1 cellular context compared by ENCODE assay signal in genomic region chr7:94040254-94040653, GRCh38.
A peak's percentile ranks its signal among the peaks of the same experiment; 100 is the strongest.
TF ChIP-seq lines count a peak whose summit lies in the region.

No MANE protein-coding gene starts in this region.

TF ChIP-seq in K562, 482 proteins besides CTCF, POLR2A, EP300 and RAD21:
- TF ChIP-seq PKNOX1 (IDR thresholded peaks at IDR 0.05), result peak; percentile 89
- TF ChIP-seq FIP1L1 (IDR thresholded peaks at IDR 0.05; ENCODE audit: low read depth, low read length, poor library complexity, severe bottlenecking), result no peak
- TF ChIP-seq MEIS2 (IDR thresholded peaks at IDR 0.05; ENCODE audit: partially characterized antibody), result peak; percentile 61
- no peak for TF ChIP-seq PRPF4 (IDR thresholded peaks at IDR 0.05; ENCODE audit: insufficient read depth, low read depth, low read length, poor library complexity, severe bottlenecking)
- TF ChIP-seq PHF8 (IDR thresholded peaks at IDR 0.05; ENCODE audit: borderline replicate concordance, low read length), result no peak
- no peak for TF ChIP-seq MYBL2 (IDR thresholded peaks at IDR 0.05; ENCODE audit: low read depth)
- TF ChIP-seq MYBL2 (CRISPR knock-in tag; IDR thresholded peaks at IDR 0.05; ENCODE audit: borderline replicate concordance), result no peak
- TF ChIP-seq PBX2 (CRISPR knock-in tag; IDR thresholded peaks at IDR 0.05; ENCODE audit: low read depth), result no peak
- peak; percentile 52 for TF ChIP-seq PBX2 (tag; conservative IDR thresholded peaks at IDR 0.05; ENCODE audit: low read depth)
- TF ChIP-seq STAT6 (CRISPR knock-in tag; IDR thresholded peaks at IDR 0.05), result no peak
- no peak for TF ChIP-seq CGGBP1 (CRISPR knock-in tag; IDR thresholded peaks at IDR 0.05)
- peak; percentile 34; the same call in 1 of the 2 replicates for TF ChIP-seq USF2 (CRISPR knock-in tag; IDR thresholded peaks at IDR 0.05)
